ENCODE assay signal across 14 cellular contexts in the genomic region with DNA sequence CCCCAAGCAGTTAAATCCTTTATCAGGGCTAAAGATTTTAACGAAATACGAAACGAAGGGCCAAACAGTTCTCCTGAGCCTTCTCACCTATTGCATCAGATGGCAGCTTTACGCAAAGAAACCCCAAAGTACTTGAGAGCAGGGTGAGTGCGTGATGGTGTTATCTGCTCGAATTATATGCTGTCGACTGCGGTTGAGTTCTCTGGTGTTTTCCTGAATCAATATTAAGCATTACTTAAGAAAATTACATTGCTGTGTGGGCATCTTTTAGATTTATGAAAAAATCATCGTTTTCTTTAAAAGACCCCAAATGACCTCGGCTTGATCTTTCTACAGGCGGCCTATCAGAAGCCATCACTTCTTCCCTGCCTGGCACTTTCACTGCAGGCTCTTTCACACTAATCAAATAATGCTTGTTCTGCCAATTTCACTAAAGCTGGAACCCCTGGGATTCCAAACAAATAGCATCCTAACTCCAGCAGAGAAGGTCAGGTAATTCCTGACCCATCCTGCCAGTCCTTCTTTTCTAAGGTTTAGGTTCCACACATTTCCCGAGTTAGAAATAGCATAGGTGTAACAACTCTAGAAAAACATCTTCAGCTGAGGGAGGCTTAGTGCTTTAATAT. TPM values are rescaled to one million over a fixed set of nuclear protein-coding genes. Genes with fewer than 3 reads are reported as not detected.
DNase-seq lines count a peak whose midpoint lies in the region; ATAC-seq and TF ChIP-seq lines count a peak whose summit lies in the region.
"Had no signal": no experiment of that assay in that cellular context is flagged by ENCODE, and none has a peak within 500 bp of the region (broad histone marks: within the 10 kb centered on the region; RNA-seq: fewer than 3 reads in every experiment).

No MANE protein-coding gene starts in this region.

- DNase-seq in stimulated activated naive CD8-positive, alpha-beta T cell treated with anti-CD3 and anti-CD28 coated beads, Interleukin-15, amount 100 ng/mL, for 72 hours: no peak
- DNase-seq in stimulated activated naive CD8-positive, alpha-beta T cell treated with anti-CD3 and anti-CD28 coated beads, Interleukin-15, Interleukin-2, amounts not matched to agents 100 U/mL and 50 U/mL, for 24 hours: no peak
- no peak for DNase-seq in PC-3
- no peak for DNase-seq in mesothelial cell of epicardium (ENCODE audit: low spot score in 2 of 2, unreplicated experiment in 2 of 2)
- DNase-seq in activated gamma-delta T cell (lab: John Stamatoyannopoulos, UW): no peak
- no peak for DNase-seq in NCI-H1930 (lab: John Stamatoyannopoulos, UW)
- no peak for DNase-seq in nucleus accumbens (lab: John Stamatoyannopoulos, UW)
- no peak for DNase-seq in NCI-H226
- DNase-seq: activated T-cell treated with anti-CD3 and anti-CD28 coated beads for 4 hours; H7; PC-9; stimulated activated CD4-positive, alpha-beta T cell treated with anti-CD3 and anti-CD28 coated beads, Interleukin-4, amount 100 ng/mL, for 1 hour had no signal

- ATAC-seq in stimulated activated naive CD8-positive, alpha-beta T cell treated with anti-CD3 and anti-CD28 coated beads, Interleukin-15, amount 100 ng/mL, for 72 hours: no peak
- no peak for ATAC-seq in stimulated activated naive CD8-positive, alpha-beta T cell treated with anti-CD3 and anti-CD28 coated beads, Interleukin-15, Interleukin-2, amounts not matched to agents 100 U/mL and 50 U/mL, for 24 hours
- no peak for ATAC-seq in PC-3

- TF ChIP-seq CTCF in PC-3 (conservative IDR thresholded peaks at IDR 0.05; ENCODE audit: low read depth, low read length) (no peak), mesothelial cell of epicardium (IDR thresholded peaks at IDR 0.05; ENCODE audit: unreplicated experiment) (no peak)

- no peaks in the 10 kb centered on the region for H3K36me3 ChIP-seq in PC-3 (ENCODE audit: low read depth, low read length)
- H3K36me3 ChIP-seq: BLaER1 treated with 17β-estradiol and CSF1 and Interleukin-3, amounts not matched to agents 10 nM and 100 nM had no signal

- no TSS peak for BruUV-seq in PC-3 (replicated peaks; lab: Mats Ljungman, UMichigan)

- H3F3A ChIP-seq in PC-3 (ENCODE audit: low read length, unreplicated experiment): no peaks in the 10 kb centered on the region

- no peak overlapping the region for H2AFZ ChIP-seq in PC-3 (ENCODE audit: low read length)
- H2AFZ ChIP-seq: PC-9 had no signal

- H3K4me1 ChIP-seq in PC-3 (ENCODE audit: insufficient read depth, low read length): peaks cover 34% of the 10 kb centered on the region

- CTCF ChIA-PET in PC-3 (lab: Charles Lee): no interaction called here

- POLR2A ChIA-PET in PC-3 (lab: Charles Lee; ENCODE audit: unreplicated experiment): no interaction called here

- H3K27me3 ChIP-seq in PC-3 (ENCODE audit: low read length): peaks cover 28% of the 10 kb centered on the region

- H3K9me3 Mint-ChIP-seq in stimulated activated naive CD8-positive, alpha-beta T cell treated with anti-CD3 and anti-CD28 coated beads, Interleukin-15, amount 100 ng/mL, for 72 hours: no peaks in the 10 kb centered on the region
- H3K9me3 Mint-ChIP-seq in mesothelial cell of epicardium: no peaks in the 10 kb centered on the region

- H3K4me3 Mint-ChIP-seq in stimulated activated naive CD8-positive, alpha-beta T cell treated with anti-CD3 and anti-CD28 coated beads, Interleukin-15, amount 100 ng/mL, for 72 hours: peak overlapping the region; percentile 14 to 88
- H3K4me3 Mint-ChIP-seq in mesothelial cell of epicardium: peak overlapping the region; percentile 80

- intact Hi-C loops in PC-3 (cut with micrococcal nuclease): no loop called here

- no peak overlapping the region for H3K9ac ChIP-seq in PC-3 (ENCODE audit: low read length)
- H3K9ac ChIP-seq: BLaER1 treated with 17β-estradiol and CSF1 and Interleukin-3, amounts not matched to agents 10 nM and 100 nM had no signal

- peak overlapping the region; percentile 72 for H3K4me3 ChIP-seq in PC-3 (ENCODE audit: low read length)
- H3K4me3 ChIP-seq: BLaER1 treated with 17β-estradiol and CSF1 and Interleukin-3, amounts not matched to agents 10 nM and 100 nM; PC-9 had no signal

- no peaks in the 10 kb centered on the region for H3K9me2 ChIP-seq in PC-3 (replicated peaks; ENCODE audit: low read length)

- no peak overlapping the region for H3K27ac Mint-ChIP-seq in stimulated activated naive CD8-positive, alpha-beta T cell treated with anti-CD3 and anti-CD28 coated beads, Interleukin-15, amount 100 ng/mL, for 72 hours
- H3K27ac Mint-ChIP-seq in mesothelial cell of epicardium: no peak overlapping the region

- no peaks in the 10 kb centered on the region for H3K36me3 Mint-ChIP-seq in mesothelial cell of epicardium

- no peaks in the 10 kb centered on the region for H3K9me3 ChIP-seq in PC-3 (ENCODE audit: low read length)
- H3K9me3 ChIP-seq: BLaER1 treated with 17β-estradiol and CSF1 and Interleukin-3, amounts not matched to agents 10 nM and 100 nM had no signal

- no peak overlapping the region for H3K27ac ChIP-seq in PC-3 (ENCODE audit: low read length)
- H3K27ac ChIP-seq: BLaER1 treated with 17β-estradiol and CSF1 and Interleukin-3, amounts not matched to agents 10 nM and 100 nM; PC-9 had no signal

- H3K79me2 ChIP-seq in PC-3 (ENCODE audit: low read length): peaks cover 56% of the 10 kb centered on the region

- H4K20me1 ChIP-seq in PC-3 (ENCODE audit: low read length): no peaks in the 10 kb centered on the region

- peaks cover 16% of the 10 kb centered on the region for H3K4me1 Mint-ChIP-seq in stimulated activated naive CD8-positive, alpha-beta T cell treated with anti-CD3 and anti-CD28 coated beads, Interleukin-15, amount 100 ng/mL, for 72 hours
- peaks cover 15% of the 10 kb centered on the region for H3K4me1 Mint-ChIP-seq in mesothelial cell of epicardium

- H3K27me3 Mint-ChIP-seq in stimulated activated naive CD8-positive, alpha-beta T cell treated with anti-CD3 and anti-CD28 coated beads, Interleukin-15, amount 100 ng/mL, for 72 hours: peaks cover 27% of the 10 kb centered on the region
- peaks cover 68% of the 10 kb centered on the region for H3K27me3 Mint-ChIP-seq in mesothelial cell of epicardium (ENCODE audit: low read depth)

- peak overlapping the region; percentile 86 for H3K4me2 ChIP-seq in PC-3 (ENCODE audit: low read length)
- H3K4me2 ChIP-seq: PC-9 had no signal

RNA-seq across cellular contexts. Expression of a gene that starts 1.7 kb away (rescaled TPM):
- total RNA-seq in PC-3 (2014; rRNA removed): 7.4 and 8.8 TPM in 2 replicates
- total RNA-seq in mesothelial cell of epicardium: 3.9 to 4.4 TPM (median 4.2 TPM) in 3 replicates
- total RNA-seq: LHCN-M2, PC-9 had no signal
